In genomic region chr3:167394003-167394402, GRCh38 we compare ENCODE assay signal across 18 cellular contexts. TPM values are rescaled to one million over a fixed set of nuclear protein-coding genes. Genes with fewer than 3 reads are reported as not detected.
DNase-seq lines count a peak whose midpoint lies in the region; ATAC-seq and TF ChIP-seq lines count a peak whose summit lies in the region.
"Had no signal": no experiment of that assay in that cellular context is flagged by ENCODE, and none has a peak within 500 bp of the region (broad histone marks: within the 10 kb centered on the region; RNA-seq: fewer than 3 reads in every experiment).

No MANE protein-coding gene starts in this region.

- no peak overlapping the region for H3K9ac ChIP-seq in H9 (ENCODE audit: extremely low read depth, insufficient read length, low read length)

- ATAC-seq in foreskin keratinocyte, result no peak
- ATAC-seq in CD4-positive, alpha-beta T cell (ENCODE audit: poor library complexity), result no peak
- ATAC-seq in stimulated activated naive CD8-positive, alpha-beta T cell treated with anti-CD3 and anti-CD28 coated beads, Interleukin-15, amount 100 ng/mL, for 72 hours, result no peak
- ATAC-seq: left colon had no signal

- no peaks in the 10 kb centered on the region for H3K36me3 ChIP-seq in A673 (ENCODE audit: insufficient read depth, low read length, poor library complexity, severe bottlenecking)

- no peak overlapping the region for H4K91ac ChIP-seq in H9 (ENCODE audit: insufficient read length, low read depth, low read length)

- no peak overlapping the region for H3K4me2 ChIP-seq in H9 (ENCODE audit: insufficient read depth, insufficient read length, low read length)

- no peak overlapping the region for H3K14ac ChIP-seq in H9 (ENCODE audit: insufficient read depth, low read length)

- H3K23me2 ChIP-seq in H9 (ENCODE audit: insufficient read length, low read depth, low read length, poor library complexity, severe bottlenecking), result no peaks in the 10 kb centered on the region

- intact Hi-C loops in A673 (cut with micrococcal nuclease; ENCODE audit: unreplicated experiment), result no loop called here
- intact Hi-C loops in CD4-positive, alpha-beta T cell (cut with DNase I, micrococcal nuclease), result no loop called here

- no peak overlapping the region for H3K18ac ChIP-seq in H9 (ENCODE audit: insufficient read length, low read depth, low read length)

- no peak overlapping the region for H4K5ac ChIP-seq in H9 (ENCODE audit: insufficient read length, low read depth, low read length)

- DNase-seq in A673 (ENCODE audit: low spot score), result no peak
- no peak for DNase-seq in H9
- DNase-seq in RKO (ENCODE audit: low spot score), result peak; percentile 33
- DNase-seq in foreskin keratinocyte, result no peak
- DNase-seq in CD4-positive, alpha-beta T cell, result no peak
- no peak for DNase-seq in effector CD8-positive, alpha-beta T cell (lab: John Stamatoyannopoulos, UW)
- DNase-seq in stimulated activated naive CD8-positive, alpha-beta T cell treated with anti-CD3 and anti-CD28 coated beads, Interleukin-15, amount 100 ng/mL, for 72 hours, result no peak
- DNase-seq in ureter (ENCODE audit: low spot score), result no peak
- DNase-seq: C1 segment of cervical spinal cord, caudate nucleus, KBM-7, left colon, NCI-H146, NCI-H345, nucleus accumbens, testis had no signal

- H3K27ac Mint-ChIP-seq in H9, result no peak overlapping the region
- no peak overlapping the region for H3K27ac Mint-ChIP-seq in CD4-positive, alpha-beta T cell
- no peak overlapping the region for H3K27ac Mint-ChIP-seq in stimulated activated naive CD8-positive, alpha-beta T cell treated with anti-CD3 and anti-CD28 coated beads, Interleukin-15, amount 100 ng/mL, for 72 hours
- H3K27ac Mint-ChIP-seq: activated T-helper 1 cell treated with anti-CD3 and anti-CD28 coated beads, Interleukin-12 subunit alpha, Interleukin-12 subunit beta, Interleukin-2, Interleukin-4 antibody, amounts not matched to agents 30 ng/mL and 10 ng/mL and 1 ng/mL, durations not matched to agents 14 hours and 24 hours and 36 hours had no signal

- no peak overlapping the region for H2BK20ac ChIP-seq in H9 (ENCODE audit: low read depth, low read length, poor library complexity, severe bottlenecking)

- no CpG with 5 or more reads among the region's 2 CpGs for WGBS in H9 (ENCODE audit: extremely low coverage, insufficient read length, low lambda C conversion rate)

- H2BK15ac ChIP-seq in H9 (ENCODE audit: low read depth, low read length), result no peak overlapping the region

- no peaks in the 10 kb centered on the region for H3K79me2 ChIP-seq in H9 (ENCODE audit: insufficient read depth, low read length)

- peaks cover 11 to 16% of the 10 kb centered on the region in 2 experiments for H3K4me1 Mint-ChIP-seq in H9
- H3K4me1 Mint-ChIP-seq in CD4-positive, alpha-beta T cell (ENCODE audit: low read depth), result no peaks in the 10 kb centered on the region
- no peaks in the 10 kb centered on the region for H3K4me1 Mint-ChIP-seq in stimulated activated naive CD8-positive, alpha-beta T cell treated with anti-CD3 and anti-CD28 coated beads, Interleukin-15, amount 100 ng/mL, for 72 hours

- H3K9me3 ChIP-seq in A673 (ENCODE audit: low read depth, low read length, poor library complexity, severe bottlenecking) (no peaks in the 10 kb centered on the region), H9 (ENCODE audit: control insufficient read depth, low read depth, low read length) (no peaks in the 10 kb centered on the region)
- H3K9me3 ChIP-seq in CD4-positive, alpha-beta T cell (ENCODE audit: control insufficient read depth, low read length), result no peaks in the 10 kb centered on the region
- H3K9me3 ChIP-seq: testis had no signal

- H2AFZ ChIP-seq in H9 (ENCODE audit: low read length), result no peak overlapping the region

- H3K27ac ChIP-seq in A673 (ENCODE audit: low read depth, low read length, poor library complexity, severe bottlenecking) (no peak overlapping the region), H9 (ENCODE audit: insufficient read length, low read depth, low read length) (no peak overlapping the region), foreskin keratinocyte (no peak overlapping the region)
- no peak overlapping the region for H3K27ac ChIP-seq in CD4-positive, alpha-beta T cell (ENCODE audit: low read depth, low read length)
- H3K27ac ChIP-seq: testis had no signal

- no peak overlapping the region for H4K8ac ChIP-seq in H9 (replicated peaks; ENCODE audit: insufficient read length, low read depth, low read length)

- H2AK5ac ChIP-seq in H9 (ENCODE audit: insufficient read length, low read length), result no peak overlapping the region

- H3K9me3 Mint-ChIP-seq in H9, result no peaks in the 10 kb centered on the region
- no peaks in the 10 kb centered on the region for H3K9me3 Mint-ChIP-seq in CD4-positive, alpha-beta T cell
- H3K9me3 Mint-ChIP-seq in stimulated activated naive CD8-positive, alpha-beta T cell treated with anti-CD3 and anti-CD28 coated beads, Interleukin-15, amount 100 ng/mL, for 72 hours, result no peaks in the 10 kb centered on the region
- H3K9me3 Mint-ChIP-seq: activated T-helper 1 cell treated with anti-CD3 and anti-CD28 coated beads, Interleukin-12 subunit alpha, Interleukin-12 subunit beta, Interleukin-2, Interleukin-4 antibody, amounts not matched to agents 30 ng/mL and 10 ng/mL and 1 ng/mL, durations not matched to agents 14 hours and 24 hours and 36 hours had no signal

- H3K4me3 Mint-ChIP-seq in H9, result no peak overlapping the region
- H3K4me3 Mint-ChIP-seq in CD4-positive, alpha-beta T cell, result no peak overlapping the region
- no peak overlapping the region for H3K4me3 Mint-ChIP-seq in stimulated activated naive CD8-positive, alpha-beta T cell treated with anti-CD3 and anti-CD28 coated beads, Interleukin-15, amount 100 ng/mL, for 72 hours
- H3K4me3 Mint-ChIP-seq: activated T-helper 1 cell treated with anti-CD3 and anti-CD28 coated beads, Interleukin-12 subunit alpha, Interleukin-12 subunit beta, Interleukin-2, Interleukin-4 antibody, amounts not matched to agents 30 ng/mL and 10 ng/mL and 1 ng/mL, durations not matched to agents 14 hours and 24 hours and 36 hours had no signal

- no peak overlapping the region for H2BK120ac ChIP-seq in H9 (ENCODE audit: low read depth, low read length, poor library complexity, severe bottlenecking)

- POLR2A ChIA-PET in A673 (lab: Charles Lee; ENCODE audit: low non-redundant PET), result no interaction called here
- POLR2A ChIA-PET in CD4-positive, alpha-beta T cell (lab: Charles Lee), result no interaction called here

- H3K79me1 ChIP-seq in H9 (ENCODE audit: insufficient read depth, low read depth, low read length, poor library complexity, severe bottlenecking), result no peaks in the 10 kb centered on the region

- H3K27me3 Mint-ChIP-seq in H9 (ENCODE audit: low read depth), result no peaks in the 10 kb centered on the region; the same call in 1 of the 2 replicates
- H3K27me3 Mint-ChIP-seq in CD4-positive, alpha-beta T cell, result peaks cover 19% of the 10 kb centered on the region
- H3K27me3 Mint-ChIP-seq in stimulated activated naive CD8-positive, alpha-beta T cell treated with anti-CD3 and anti-CD28 coated beads, Interleukin-15, amount 100 ng/mL, for 72 hours, result peaks cover 22% of the 10 kb centered on the region

- H3K23ac ChIP-seq in H9 (ENCODE audit: insufficient read length, low read depth, low read length), result no peak overlapping the region

- BruUV-seq in A673 (replicated peaks; lab: Mats Ljungman, UMichigan), result no TSS peak

- H4K20me1 ChIP-seq in H9 (ENCODE audit: control insufficient read depth, insufficient read depth, insufficient read length), result no peaks in the 10 kb centered on the region

- H3K4ac ChIP-seq in H9 (ENCODE audit: low read depth, low read length), result no peak overlapping the region

- H3T11ph ChIP-seq in H9 (ENCODE audit: low read length), result no peak overlapping the region

- no peak overlapping the region for H2BK5ac ChIP-seq in H9 (ENCODE audit: insufficient read length, low read length)

- H3K27me3 ChIP-seq in A673 (replicated peaks; ENCODE audit: insufficient read depth, low read depth, low read length, poor library complexity), result no peaks in the 10 kb centered on the region
- no peaks in the 10 kb centered on the region for H3K27me3 ChIP-seq in H9 (ENCODE audit: insufficient read depth, low read length)
- no peaks in the 10 kb centered on the region for H3K27me3 ChIP-seq in foreskin keratinocyte
- no peaks in the 10 kb centered on the region for H3K27me3 ChIP-seq in CD4-positive, alpha-beta T cell (ENCODE audit: control insufficient read depth, insufficient read depth, low read length)
- H3K27me3 ChIP-seq: testis had no signal

- CTCF ChIA-PET in A673 (lab: Charles Lee), result no interaction called here
- CTCF ChIA-PET in CD4-positive, alpha-beta T cell (lab: Charles Lee), result interaction anchor here (1.8 kb wide), 1 partner anchor 14 kb away, joined by 4 read pairs; the partner anchor contains the start of gene ZBBX

- TF ChIP-seq CTCF in A673 (conservative IDR thresholded peaks at IDR 0.05; ENCODE audit: low read depth, low read length), result peak; percentile 27; the same call in 1 of the 2 replicates
- TF ChIP-seq CTCF in H9 (conservative IDR thresholded peaks at IDR 0.05), result peak; percentile 27; the same call in 2 of the 3 replicates
- TF ChIP-seq CTCF in foreskin keratinocyte (conservative IDR thresholded peaks at IDR 0.05), result peak; percentile 28
- TF ChIP-seq CTCF in CD4-positive, alpha-beta T cell (IDR thresholded peaks at IDR 0.05), result no peak

- H3K4me3 ChIP-seq in A673 (ENCODE audit: low read depth, low read length, poor library complexity, severe bottlenecking), result no peak overlapping the region
- H3K4me3 ChIP-seq: testis had no signal

- H3K56ac ChIP-seq in H9 (ENCODE audit: insufficient read length, low read depth, low read length), result no peak overlapping the region

- H3K4me1 ChIP-seq in A673 (ENCODE audit: insufficient read depth, low read length, poor library complexity, severe bottlenecking) (no peaks in the 10 kb centered on the region), H9 (ENCODE audit: insufficient read depth, low read length) (peaks cover 5% of the 10 kb centered on the region; the same call in 1 of the 2 replicates), foreskin keratinocyte (no peaks in the 10 kb centered on the region)
- H3K4me1 ChIP-seq: testis had no signal

- no peak overlapping the region for H2BK12ac ChIP-seq in H9 (ENCODE audit: insufficient read length, low read depth, low read length)

- no peaks in the 10 kb centered on the region for H3K36me3 Mint-ChIP-seq in H9 (ENCODE audit: insufficient read depth in 1 of 3, low read depth in 3 of 3)
- no peaks in the 10 kb centered on the region for H3K36me3 Mint-ChIP-seq in CD4-positive, alpha-beta T cell (ENCODE audit: low read depth)

RNA-seq across cellular contexts. Expression of gene ZBBX, which starts 13.9 kb away (rescaled TPM):
- total RNA-seq in A673 (2021) (not detected in 2 replicates), H9 (2021) (1.6 and 2.4 TPM in 2 replicates), foreskin keratinocyte (not detected in 2 replicates), ureter (0.52 TPM)
- polyA plus RNA-seq in foreskin keratinocyte, result not detected in 2 replicates
- not detected for total RNA-seq in CD4-positive, alpha-beta T cell
- total RNA-seq: activated T-helper 1 cell treated with anti-CD3 and anti-CD28 coated beads, Interleukin-12 subunit alpha, Interleukin-12 subunit beta, Interleukin-2, Interleukin-4 antibody, amounts not matched to agents 30 ng/mL and 10 ng/mL and 1 ng/mL, durations not matched to agents 14 hours and 24 hours and 36 hours; left colon; mononuclear cell had no signal
